ENCODE assay signal across 11 cellular contexts in the genomic region with DNA sequence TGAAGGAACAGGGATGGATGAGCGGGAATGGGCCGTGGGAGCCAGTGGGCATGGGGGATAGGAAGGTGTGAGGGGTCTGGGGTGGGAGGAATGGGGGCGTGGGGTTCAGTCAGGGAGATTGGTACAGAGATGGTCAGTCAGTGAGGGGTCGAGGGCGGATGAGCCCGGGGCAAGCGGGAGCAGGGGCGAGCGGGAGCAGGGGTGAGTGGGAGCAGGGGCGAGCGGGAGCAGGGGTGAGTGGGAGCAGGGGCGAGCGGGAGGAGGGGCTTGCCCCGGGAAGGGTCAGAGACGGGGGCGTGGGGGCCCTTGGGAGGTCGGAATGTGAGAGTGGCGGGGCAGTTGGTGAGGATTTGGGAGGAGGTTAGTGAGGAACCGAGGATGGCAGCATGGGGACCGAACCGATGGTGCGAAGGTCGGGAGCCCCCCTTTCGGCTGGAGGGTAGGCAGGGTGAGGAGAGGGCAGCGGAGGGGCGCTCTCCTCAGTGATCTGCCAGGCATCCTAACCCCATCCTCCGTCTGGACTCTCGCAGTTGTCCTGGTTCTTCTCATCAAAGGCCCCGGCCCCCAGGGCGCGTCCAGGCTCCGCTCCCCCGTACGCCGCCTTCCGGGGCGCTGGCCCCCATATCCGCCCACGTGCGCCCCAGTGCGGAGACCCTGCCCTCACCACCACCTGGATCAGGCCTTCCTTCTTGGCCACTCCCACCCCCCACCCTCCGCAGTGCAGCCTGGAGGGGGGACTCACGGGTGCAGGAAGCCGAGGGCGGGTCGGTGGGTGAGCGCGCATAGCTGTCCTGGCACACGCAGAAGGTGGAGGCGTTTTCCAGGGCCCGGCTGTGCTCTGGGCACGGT. TPM values are rescaled to one million over a fixed set of nuclear protein-coding genes. Genes with fewer than 3 reads are reported as not detected.
DNase-seq lines count a peak whose midpoint lies in the region; ATAC-seq and TF ChIP-seq lines count a peak whose summit lies in the region.
"Had no signal": no experiment of that assay in that cellular context is flagged by ENCODE, and none has a peak within 500 bp of the region (broad histone marks: within the 10 kb centered on the region; RNA-seq: fewer than 3 reads in every experiment).

No MANE protein-coding gene starts in this region.

- peak overlapping the region; percentile 56 for H3K4me3 Mint-ChIP-seq in activated naive CD4-positive, alpha-beta T cell treated with anti-CD3 and anti-CD28 coated beads, Interleukin-2, amount 10 ng/mL, durations not matched to agents 7 days and 5 days
- H3K4me3 Mint-ChIP-seq in WTC11: peak overlapping the region; percentile 65

- no peaks in the 10 kb centered on the region for H3K4me1 ChIP-seq in iPS-15b (ENCODE audit: control insufficient read depth, insufficient read depth, low read length)
- H3K4me1 ChIP-seq in suprapubic skin: peaks cover 19% of the 10 kb centered on the region
- no peaks in the 10 kb centered on the region for H3K4me1 ChIP-seq in A673 (ENCODE audit: insufficient read depth, low read length, poor library complexity, severe bottlenecking)
- H3K4me1 ChIP-seq: foreskin keratinocyte, HAP-1 had no signal

- DNase-seq in activated naive CD4-positive, alpha-beta T cell treated with anti-CD3 and anti-CD28 coated beads, Interleukin-2, amount 10 ng/mL, durations not matched to agents 7 days and 5 days: no peak
- no peak for DNase-seq in activated naive CD4-positive, alpha-beta T cell treated with Interleukin-2 at 50 U/mL for 16 hours
- peak; percentile 25 for DNase-seq in WTC11 (ENCODE audit: low spot score)
- DNase-seq in suprapubic skin (ENCODE audit: low spot score in 2 of 2): no peak
- DNase-seq in epidermal melanocyte (ENCODE audit: insufficient read length, low spot score): no peak
- DNase-seq in A673 (ENCODE audit: low spot score): no peak
- DNase-seq: foreskin keratinocyte, NCI-H524 treated with DMSO at 0.1 percent for 48 hours had no signal

- no peaks in the 10 kb centered on the region for H3K36me3 ChIP-seq in iPS-15b (ENCODE audit: control insufficient read depth, insufficient read depth, low read length)
- no peaks in the 10 kb centered on the region for H3K36me3 ChIP-seq in suprapubic skin
- no peaks in the 10 kb centered on the region for H3K36me3 ChIP-seq in A673 (ENCODE audit: insufficient read depth, low read length, poor library complexity, severe bottlenecking)
- H3K36me3 ChIP-seq: HAP-1 had no signal

- POLR2A ChIA-PET in WTC11 (lab: Charles Lee) (interaction anchor here (2.5 kb wide), 1 partner anchor 11 kb away, joined by 6 read pairs; a partner anchor contains a TSS), A673 (lab: Charles Lee; ENCODE audit: low non-redundant PET) (no interaction called here)

- H3K27me3 ChIP-seq in iPS-15b (ENCODE audit: control insufficient read depth, insufficient read depth, low read length) (peaks cover 74% of the 10 kb centered on the region), suprapubic skin (peaks cover 93% of the 10 kb centered on the region), A673 (replicated peaks; ENCODE audit: insufficient read depth, low read depth, low read length, poor library complexity) (peaks cover 84% of the 10 kb centered on the region)

- no peaks in the 10 kb centered on the region for H3K9me3 Mint-ChIP-seq in activated naive CD4-positive, alpha-beta T cell treated with anti-CD3 and anti-CD28 coated beads, Interleukin-2, amount 10 ng/mL, durations not matched to agents 7 days and 5 days
- no peaks in the 10 kb centered on the region for H3K9me3 Mint-ChIP-seq in WTC11

- H3K9me3 ChIP-seq in iPS-15b (ENCODE audit: control insufficient read depth, insufficient read depth, low read length) (no peaks in the 10 kb centered on the region), suprapubic skin (no peaks in the 10 kb centered on the region), A673 (ENCODE audit: low read depth, low read length, poor library complexity, severe bottlenecking) (no peaks in the 10 kb centered on the region)
- H3K9me3 ChIP-seq: HAP-1 had no signal

- H3K4me3 ChIP-seq in iPS-15b (ENCODE audit: low read depth, low read length) (peak overlapping the region; percentile 45), suprapubic skin (peak overlapping the region; percentile 48), A673 (ENCODE audit: low read depth, low read length, poor library complexity, severe bottlenecking) (no peak overlapping the region)
- H3K4me3 ChIP-seq: HAP-1 had no signal

- H3K9ac ChIP-seq in iPS-15b (ENCODE audit: low read depth, low read length): no peak overlapping the region

- intact Hi-C loops in A673 (cut with micrococcal nuclease; ENCODE audit: unreplicated experiment): no loop called here

- ATAC-seq in WTC11: peak; percentile 19
- ATAC-seq in GM19455 (IDR thresholded peaks at IDR 0.05; ENCODE audit: unreplicated experiment): no peak

- H3K27ac Mint-ChIP-seq in activated naive CD4-positive, alpha-beta T cell treated with anti-CD3 and anti-CD28 coated beads, Interleukin-2, amount 10 ng/mL, durations not matched to agents 7 days and 5 days: no peak overlapping the region
- H3K27ac Mint-ChIP-seq in WTC11: no peak overlapping the region

- peaks cover 8% of the 10 kb centered on the region for H3K4me1 Mint-ChIP-seq in activated naive CD4-positive, alpha-beta T cell treated with anti-CD3 and anti-CD28 coated beads, Interleukin-2, amount 10 ng/mL, durations not matched to agents 7 days and 5 days
- H3K4me1 Mint-ChIP-seq in WTC11: peaks cover 2% of the 10 kb centered on the region; the same call in 1 of the 2 replicates

- no TSS peak for BruUV-seq in A673 (replicated peaks; lab: Mats Ljungman, UMichigan)

- CTCF ChIA-PET in activated naive CD4-positive, alpha-beta T cell treated with anti-CD3 and anti-CD28 coated beads, Interleukin-2, amount 10 ng/mL, durations not matched to agents 7 days and 5 days (lab: Charles Lee): no interaction called here
- CTCF ChIA-PET in WTC11 (lab: Charles Lee) (interaction anchor here (2.2 kb wide), 1 partner anchor 11 kb away, joined by 10 read pairs; a partner anchor contains a TSS), A673 (lab: Charles Lee) (no interaction called here)

- WGBS in suprapubic skin: 6% methylated on average over 28 of the region's 52 CpGs

- TF ChIP-seq EP300 in suprapubic skin (IDR thresholded peaks at IDR 0.05): no peak

- no peak overlapping the region for H3K27ac ChIP-seq in suprapubic skin
- H3K27ac ChIP-seq in A673 (ENCODE audit: low read depth, low read length, poor library complexity, severe bottlenecking): no peak overlapping the region
- H3K27ac ChIP-seq: foreskin keratinocyte had no signal

- H3K27me3 Mint-ChIP-seq in activated naive CD4-positive, alpha-beta T cell treated with anti-CD3 and anti-CD28 coated beads, Interleukin-2, amount 10 ng/mL, durations not matched to agents 7 days and 5 days: peaks cover 64% of the 10 kb centered on the region
- H3K27me3 Mint-ChIP-seq in WTC11 (ENCODE audit: low read depth): peaks cover 34% of the 10 kb centered on the region

- TF ChIP-seq CTCF in WTC11 (IDR thresholded peaks at IDR 0.05) (no peak), suprapubic skin (IDR thresholded peaks at IDR 0.05) (no peak), A673 (conservative IDR thresholded peaks at IDR 0.05; ENCODE audit: low read depth, low read length) (no peak)

- TF ChIP-seq POLR2A in suprapubic skin (IDR thresholded peaks at IDR 0.05): no peak

- no peaks in the 10 kb centered on the region for H3K36me3 Mint-ChIP-seq in activated naive CD4-positive, alpha-beta T cell treated with anti-CD3 and anti-CD28 coated beads, Interleukin-2, amount 10 ng/mL, durations not matched to agents 7 days and 5 days
- no peaks in the 10 kb centered on the region for H3K36me3 Mint-ChIP-seq in WTC11

TF ChIP-seq in WTC11, 78 proteins besides CTCF, POLR2A, EP300 and RAD21:
- TF ChIP-seq, protein P1, sequence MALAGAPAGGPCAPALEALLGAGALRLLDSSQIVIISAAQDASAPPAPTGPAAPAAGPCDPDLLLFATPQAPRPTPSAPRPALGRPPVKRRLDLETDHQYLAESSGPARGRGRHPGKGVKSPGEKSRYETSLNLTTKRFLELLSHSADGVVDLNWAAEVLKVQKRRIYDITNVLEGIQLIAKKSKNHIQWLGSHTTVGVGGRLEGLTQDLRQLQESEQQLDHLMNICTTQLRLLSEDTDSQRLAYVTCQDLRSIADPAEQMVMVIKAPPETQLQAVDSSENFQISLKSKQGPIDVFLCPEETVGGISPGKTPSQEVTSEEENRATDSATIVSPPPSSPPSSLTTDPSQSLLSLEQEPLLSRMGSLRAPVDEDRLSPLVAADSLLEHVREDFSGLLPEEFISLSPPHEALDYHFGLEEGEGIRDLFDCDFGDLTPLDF (CRISPR knock-in tag; IDR thresholded peaks at IDR 0.05): no peak
- TF ChIP-seq ZNF232 (CRISPR knock-in tag; IDR thresholded peaks at IDR 0.05) (no peak), FOXP1 (CRISPR knock-in tag; IDR thresholded peaks at IDR 0.05; ENCODE audit: borderline replicate concordance) (no peak), CREM (CRISPR knock-in tag; IDR thresholded peaks at IDR 0.05) (no peak), ZNF219 (CRISPR knock-in tag; IDR thresholded peaks at IDR 0.05; ENCODE audit: borderline replicate concordance) (no peak)
- TF ChIP-seq, protein P2, sequence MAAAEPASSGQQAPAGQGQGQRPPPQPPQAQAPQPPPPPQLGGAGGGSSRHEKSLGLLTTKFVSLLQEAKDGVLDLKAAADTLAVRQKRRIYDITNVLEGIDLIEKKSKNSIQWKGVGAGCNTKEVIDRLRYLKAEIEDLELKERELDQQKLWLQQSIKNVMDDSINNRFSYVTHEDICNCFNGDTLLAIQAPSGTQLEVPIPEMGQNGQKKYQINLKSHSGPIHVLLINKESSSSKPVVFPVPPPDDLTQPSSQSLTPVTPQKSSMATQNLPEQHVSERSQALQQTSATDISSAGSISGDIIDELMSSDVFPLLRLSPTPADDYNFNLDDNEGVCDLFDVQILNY (CRISPR knock-in tag; IDR thresholded peaks at IDR 0.05): 0 out of 2 replicates have a peak, but pooled peaks have one; percentile 25

RNA-seq across cellular contexts. Expression of a gene that starts 11.2 kb away (rescaled TPM):
- 1.3 to 1.5 TPM (median 1.3 TPM) in 3 replicates for total RNA-seq in WTC11 (2021)
- total RNA-seq in suprapubic skin: under 1 TPM in 2 of 4 donors, not detected in 2; 0.23 to 0.34 TPM
- total RNA-seq in A673 (2021): not detected in 2 replicates
- total RNA-seq: foreskin keratinocyte had no signal

RNA-seq across cellular contexts. Expression of a gene that starts 40.0 kb away (rescaled TPM):
- 4.2 to 6.4 TPM (median 5.9 TPM) in 3 replicates for total RNA-seq in WTC11 (2021)
- total RNA-seq in suprapubic skin: 1 to 10 TPM; 6.7 to 9.2 (median 7.5) TPM
- total RNA-seq in A673 (2021): 5.9 and 7.3 TPM in 2 replicates

RNA-seq across cellular contexts. Expression of a gene that starts 53.9 kb away (rescaled TPM):
- 42.5 to 50.7 TPM (median 45.9 TPM) in 3 replicates for total RNA-seq in WTC11 (2021)
- total RNA-seq in suprapubic skin: 10 to 100 TPM; 27.7 to 54.5 (median 41.2) TPM
- total RNA-seq in A673 (2021): 31.0 and 33.5 TPM in 2 replicates

RNA-seq across cellular contexts. Expression of a gene that starts 54.3 kb away (rescaled TPM):
- 20.1 to 24.6 TPM (median 22.7 TPM) in 3 replicates for total RNA-seq in WTC11 (2021)
- 10 to 100 TPM; 13.1 to 41.7 (median 26.1) TPM for total RNA-seq in suprapubic skin
- 30.4 and 38.5 TPM in 2 replicates for total RNA-seq in A673 (2021)
